ENCODE assay signal across 15 cellular contexts in genomic region chr9:70415476-70415875, GRCh38. TPM values are rescaled to one million over a fixed set of nuclear protein-coding genes. Genes with fewer than 3 reads are reported as not detected.
DNase-seq lines count a peak whose midpoint lies in the region; ATAC-seq and TF ChIP-seq lines count a peak whose summit lies in the region.
"Had no signal": no experiment of that assay in that cellular context is flagged by ENCODE, and none has a peak within 500 bp of the region (broad histone marks: within the 10 kb centered on the region; RNA-seq: fewer than 3 reads in every experiment).

No MANE protein-coding gene starts in this region.

- H3K36me3 ChIP-seq in esophagus muscularis mucosa = no peaks in the 10 kb centered on the region
- no peaks in the 10 kb centered on the region for H3K36me3 ChIP-seq in transverse colon

- TF ChIP-seq CTCF in esophagus muscularis mucosa (IDR thresholded peaks at IDR 0.05) (no peak), transverse colon (IDR thresholded peaks at IDR 0.05) (no peak)

- peak overlapping the region; percentile 66 to 99 (median 89) for H3K4me3 ChIP-seq in esophagus muscularis mucosa
- H3K4me3 ChIP-seq in transverse colon = peak overlapping the region in 1 of 4 donors; percentile 89

- H3K4me1 ChIP-seq in esophagus muscularis mucosa (peaks cover 36 to 47% (median 42%) of the 10 kb centered on the region in 4 donors), transverse colon (peaks cover 21 to 45% (median 34%) of the 10 kb centered on the region in 4 donors)

- no peak for TF ChIP-seq POLR2A in esophagus muscularis mucosa (IDR thresholded peaks at IDR 0.05; ENCODE audit: low read depth)
- no peak for TF ChIP-seq POLR2A in transverse colon (IDR thresholded peaks at IDR 0.05)

- no peaks in the 10 kb centered on the region for H3K36me3 Mint-ChIP-seq in activated CD4-positive, alpha-beta T cell treated with anti-CD3 and anti-CD28 coated beads, Interleukin-2, amount 10 ng/mL, durations not matched to agents 7 days and 5 days (ENCODE audit: low read depth)
- peaks cover 12% of the 10 kb centered on the region for H3K36me3 Mint-ChIP-seq in activated CD4-positive, alpha-beta T cell treated with anti-CD3 and anti-CD28 coated beads for 36 hours (ENCODE audit: low read depth)
- H3K36me3 Mint-ChIP-seq in naive thymus-derived CD8-positive, alpha-beta T cell = peaks cover 0 to 2% (median 0%) of the 10 kb centered on the region in 3 donors
- H3K36me3 Mint-ChIP-seq: IgD-negative memory B cell had no signal

- CTCF ChIA-PET in activated CD4-positive, alpha-beta T cell treated with anti-CD3 and anti-CD28 coated beads, Interleukin-2, amount 10 ng/mL, durations not matched to agents 7 days and 5 days (lab: Charles Lee) = interaction anchor here (0.6 kb wide), 1 partner anchor 76 kb away, joined by 5 read pairs; no protein-coding TSS in a partner anchor
- CTCF ChIA-PET in activated CD4-positive, alpha-beta T cell treated with anti-CD3 and anti-CD28 coated beads for 36 hours (lab: Charles Lee) = interaction anchor here (0.7 to 2.1 kb wide), 4 partner anchors 9 to 187 kb away, joined by 3 to 14 read pairs (median 5); no protein-coding TSS in a partner anchor

- in situ Hi-C loops in transverse colon (cut with MboI; ENCODE audit: low pct_ligation_motif_present in 1 of 4, low pct_unique_long_range_greater_than_20kb in 1 of 4, low sequenced_read_pairs in 3 of 4) = loop anchor here in 2 of 4 donors (5.0 to 10.0 kb wide), 2 partner anchors 62 to 69 kb away; no protein-coding TSS in a partner anchor

- 86% methylated on average over 5 of the region's 5 CpGs for WGBS in esophagus muscularis mucosa
- WGBS in transverse colon (ENCODE audit: low coverage in 1 of 2), 2 donors = 87 to 89% methylated on average over 3 to 5 of the region's 5 CpGs

- DNase-seq in activated CD4-positive, alpha-beta T cell treated with anti-CD3 and anti-CD28 coated beads, Interleukin-2, amount 10 ng/mL, durations not matched to agents 7 days and 5 days = no peak
- no peak for DNase-seq in activated CD4-positive, alpha-beta T cell treated with anti-CD3 and anti-CD28 coated beads for 36 hours
- DNase-seq in esophagus muscularis mucosa (ENCODE audit: extremely low spot score) = no peak
- no peak for DNase-seq in naive thymus-derived CD8-positive, alpha-beta T cell
- no peak for DNase-seq in transverse colon
- DNase-seq in middle frontal gyrus (ENCODE audit: extremely low spot score, low spot score) = no peak
- no peak for DNase-seq in posterior cingulate gyrus
- DNase-seq: activated naive CD8-positive, alpha-beta T cell treated with anti-CD3 and anti-CD28 coated beads, Interleukin-2, amount 50 U/mL, for 24 hours; dermis blood vessel endothelial cell; glutamatergic neuron; NCI-H1436; NCI-H748 treated with DMSO at 0.1 percent for 48 hours had no signal

- TF ChIP-seq EP300 in esophagus muscularis mucosa (IDR thresholded peaks at IDR 0.05) = no peak
- no peak for TF ChIP-seq EP300 in transverse colon (IDR thresholded peaks at IDR 0.05; ENCODE audit: low read depth)

- H3K9me3 Mint-ChIP-seq in activated CD4-positive, alpha-beta T cell treated with anti-CD3 and anti-CD28 coated beads, Interleukin-2, amount 10 ng/mL, durations not matched to agents 7 days and 5 days = no peaks in the 10 kb centered on the region
- H3K9me3 Mint-ChIP-seq in activated CD4-positive, alpha-beta T cell treated with anti-CD3 and anti-CD28 coated beads for 36 hours (ENCODE audit: low read depth) = no peaks in the 10 kb centered on the region
- H3K9me3 Mint-ChIP-seq in naive thymus-derived CD8-positive, alpha-beta T cell = no peaks in the 10 kb centered on the region
- H3K9me3 Mint-ChIP-seq: activated naive CD8-positive, alpha-beta T cell treated with anti-CD3 and anti-CD28 coated beads, Interleukin-2, amount 50 U/mL, for 24 hours; IgD-negative memory B cell; stimulated activated naive CD8-positive, alpha-beta T cell treated with anti-CD3 and anti-CD28 coated beads, Interleukin-15, Interleukin-2, amounts not matched to agents 100 ng/mL and 50 ng/mL, for 24 hours had no signal

- H3K27ac Mint-ChIP-seq in activated CD4-positive, alpha-beta T cell treated with anti-CD3 and anti-CD28 coated beads, Interleukin-2, amount 10 ng/mL, durations not matched to agents 7 days and 5 days = no peak overlapping the region
- no peak overlapping the region for H3K27ac Mint-ChIP-seq in activated CD4-positive, alpha-beta T cell treated with anti-CD3 and anti-CD28 coated beads for 36 hours
- peak overlapping the region in 9 of 10 donors; percentile 59 to 100 (median 100) for H3K27ac Mint-ChIP-seq in naive thymus-derived CD8-positive, alpha-beta T cell

- H3K27ac ChIP-seq in esophagus muscularis mucosa (replicated peaks in 1 of 4) (peak overlapping the region; percentile 91 to 100 (median 100)), transverse colon (peak overlapping the region; percentile 99 to 100 (median 100))

- H3K4me1 Mint-ChIP-seq in activated CD4-positive, alpha-beta T cell treated with anti-CD3 and anti-CD28 coated beads, Interleukin-2, amount 10 ng/mL, durations not matched to agents 7 days and 5 days = peaks cover 45% of the 10 kb centered on the region
- peaks cover 32% of the 10 kb centered on the region for H3K4me1 Mint-ChIP-seq in activated CD4-positive, alpha-beta T cell treated with anti-CD3 and anti-CD28 coated beads for 36 hours
- peaks cover 22 to 55% (median 41%) of the 10 kb centered on the region in 4 donors for H3K4me1 Mint-ChIP-seq in naive thymus-derived CD8-positive, alpha-beta T cell

- no peaks in the 10 kb centered on the region for H3K27me3 ChIP-seq in esophagus muscularis mucosa
- no peaks in the 10 kb centered on the region for H3K27me3 ChIP-seq in transverse colon

- H3K4me3 Mint-ChIP-seq in activated CD4-positive, alpha-beta T cell treated with anti-CD3 and anti-CD28 coated beads, Interleukin-2, amount 10 ng/mL, durations not matched to agents 7 days and 5 days = peak overlapping the region; percentile 7
- H3K4me3 Mint-ChIP-seq in activated CD4-positive, alpha-beta T cell treated with anti-CD3 and anti-CD28 coated beads for 36 hours = no peak overlapping the region
- H3K4me3 Mint-ChIP-seq in naive thymus-derived CD8-positive, alpha-beta T cell = peak overlapping the region in 1 of 10 donors; percentile 14

- H3K9me3 ChIP-seq in esophagus muscularis mucosa = no peaks in the 10 kb centered on the region
- H3K9me3 ChIP-seq in transverse colon = no peaks in the 10 kb centered on the region

- POLR2A ChIA-PET in activated CD4-positive, alpha-beta T cell treated with anti-CD3 and anti-CD28 coated beads, Interleukin-2, amount 10 ng/mL, durations not matched to agents 7 days and 5 days (lab: Charles Lee) = no interaction called here
- POLR2A ChIA-PET in activated CD4-positive, alpha-beta T cell treated with anti-CD3 and anti-CD28 coated beads for 36 hours (lab: Charles Lee) = interaction anchor here (0.6 to 1.0 kb wide), 2 partner anchors 80 to 186 kb away, joined by 3 read pairs; no protein-coding TSS in a partner anchor
- POLR2A ChIA-PET in naive thymus-derived CD8-positive, alpha-beta T cell (lab: Charles Lee) = interaction anchor here (1.6 to 1.9 kb wide), 2 partner anchors 54 to 157 kb away, joined by 3 to 4 read pairs; partner anchors contain the start of gene SMC5

- ATAC-seq in activated CD4-positive, alpha-beta T cell treated with anti-CD3 and anti-CD28 coated beads for 36 hours = no peak
- ATAC-seq in naive thymus-derived CD8-positive, alpha-beta T cell = no peak
- ATAC-seq in HG03045 (IDR thresholded peaks at IDR 0.05; ENCODE audit: unreplicated experiment) = no peak
- ATAC-seq: activated naive CD8-positive, alpha-beta T cell treated with anti-CD3 and anti-CD28 coated beads, Interleukin-2, amount 50 U/mL, for 24 hours had no signal

- H3K27me3 Mint-ChIP-seq in activated CD4-positive, alpha-beta T cell treated with anti-CD3 and anti-CD28 coated beads, Interleukin-2, amount 10 ng/mL, durations not matched to agents 7 days and 5 days = no peaks in the 10 kb centered on the region
- H3K27me3 Mint-ChIP-seq in activated CD4-positive, alpha-beta T cell treated with anti-CD3 and anti-CD28 coated beads for 36 hours = no peaks in the 10 kb centered on the region
- H3K27me3 Mint-ChIP-seq in naive thymus-derived CD8-positive, alpha-beta T cell = peaks cover 0 to 2% (median 0%) of the 10 kb centered on the region in 5 donors
- H3K27me3 Mint-ChIP-seq: IgD-negative memory B cell; stimulated activated naive CD8-positive, alpha-beta T cell treated with anti-CD3 and anti-CD28 coated beads, Interleukin-15, Interleukin-2, amounts not matched to agents 100 ng/mL and 50 ng/mL, for 24 hours had no signal

- intact Hi-C loops in activated CD4-positive, alpha-beta T cell treated with anti-CD3 and anti-CD28 coated beads for 36 hours (cut with DNase I, micrococcal nuclease) = loop anchor here (10.0 kb wide), 3 partner anchors 1381 to 1949 kb away; partner anchors contain the start of genes FXN (in 1 of the 2) and ZFAND5 (in 1 of the 2)
- intact Hi-C loops in esophagus muscularis mucosa (cut with DNase I) = loop anchor here (10.0 kb wide), 1 partner anchor 1949 kb away; the partner anchor contains the start of gene ZFAND5
- intact Hi-C loops in transverse colon (cut with DNase I; ENCODE audit: low total_unique reads) = loop anchor here (5.0 to 10.0 kb wide), 4 partner anchors 172 to 1949 kb away; partner anchors contain the start of genes MAMDC2 and ZFAND5
- intact Hi-C loops in posterior cingulate gyrus (cut with DNase I) = no loop called here

RNA-seq across cellular contexts. Expression of gene KLF9, which starts 1.0 kb away (rescaled TPM):
- total RNA-seq in activated CD4-positive, alpha-beta T cell treated with anti-CD3 and anti-CD28 coated beads, Interleukin-2, amount 10 ng/mL, durations not matched to agents 7 days and 5 days = 10 to 100 TPM; 11.3 to 12.8 TPM
- total RNA-seq in activated CD4-positive, alpha-beta T cell treated with anti-CD3 and anti-CD28 coated beads for 36 hours = 10 to 100 TPM; 20.2 to 22.3 TPM
- total RNA-seq in esophagus muscularis mucosa (100 to 1,000 TPM; 143 to 209 (median 184) TPM), transverse colon (100 to 1,000 TPM in 1 of 4 donors, 10 to 100 TPM in 3; 60.3 to 111 (median 82.9) TPM)
- 10 to 100 TPM; 29.6 TPM for total RNA-seq in naive thymus-derived CD8-positive, alpha-beta T cell
- 1 to 10 TPM; 2.6 to 4.0 (median 3.2) TPM for polyA plus RNA-seq in naive thymus-derived CD8-positive, alpha-beta T cell

Comparison
In these comparisons a context has a peak if more than half of its experiments do, and no peak if none do; other contexts are left out.
1. H3K27ac Mint-ChIP-seq: peak in naive thymus-derived CD8-positive, alpha-beta T cell (9 of 10); none in activated CD4-positive, alpha-beta T cell treated with anti-CD3 and anti-CD28 coated beads, Interleukin-2, amount 10 ng/mL, durations not matched to agents 7 days and 5 days (single experiment) and activated CD4-positive, alpha-beta T cell treated with anti-CD3 and anti-CD28 coated beads for 36 hours (single experiment).